Comparison of ENCODE assay signal across 11 cellular contexts in the genomic region with DNA sequence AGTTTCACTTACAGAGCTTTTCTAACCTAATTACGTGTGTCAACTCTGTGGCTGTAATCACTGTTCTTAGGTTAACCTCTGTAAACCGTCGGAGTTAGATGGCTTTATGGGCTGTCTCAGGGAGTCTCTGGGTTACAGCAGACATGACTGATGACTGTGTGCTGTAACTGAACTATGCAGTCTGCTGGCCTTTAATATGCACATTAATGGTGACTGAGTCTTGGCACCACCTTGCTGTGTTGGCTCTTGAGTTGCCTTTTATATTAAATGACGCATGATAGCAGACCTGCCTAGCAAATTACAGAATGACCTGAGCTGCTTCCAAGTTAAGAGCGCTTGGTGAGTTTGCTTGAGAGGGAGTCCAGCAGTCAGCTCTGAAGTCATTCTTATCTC.
A peak's percentile ranks its signal among the peaks of the same experiment; 100 is the strongest.
DNase-seq lines count a peak whose midpoint lies in the region; ATAC-seq, FAIRE-seq and TF ChIP-seq lines count a peak whose summit lies in the region.
"Had no signal": no experiment of that assay in that cellular context is flagged by ENCODE, and none has a peak within 500 bp of the region (broad histone marks: within the 10 kb centered on the region; RNA-seq: fewer than 3 reads in every experiment).

No MANE protein-coding gene starts in this region.

- H3K27me3 ChIP-seq in astrocyte (ENCODE audit: insufficient read depth, low read length) (no peaks in the 10 kb centered on the region), mesenchymal stem cell (ENCODE audit: control insufficient read depth in 1 of 2, insufficient read depth in 1 of 2, low read length in 2 of 2) (no peaks in the 10 kb centered on the region)
- peaks cover 9% of the 10 kb centered on the region for H3K27me3 ChIP-seq in CD4-positive, alpha-beta memory T cell (ENCODE audit: insufficient read depth, low read length)
- H3K27me3 ChIP-seq: BLaER1 had no signal

- H3K9me3 ChIP-seq in astrocyte (ENCODE audit: insufficient read depth, low read depth, low read length) (no peaks in the 10 kb centered on the region), mesenchymal stem cell (ENCODE audit: control insufficient read depth, low read length) (no peaks in the 10 kb centered on the region)
- H3K9me3 ChIP-seq in CD4-positive, alpha-beta memory T cell (ENCODE audit: control insufficient read depth in 1 of 2, low read length in 2 of 2) = no peaks in the 10 kb centered on the region
- H3K9me3 ChIP-seq: BLaER1 had no signal

- DNase-seq in DMS153 (lab: John Stamatoyannopoulos, UW) = peak; percentile 31
- peak; percentile 16 for DNase-seq in NCI-H1694 treated with DMSO at 0.1 percent for 48 hours (lab: John Stamatoyannopoulos, UW)
- DNase-seq in astrocyte (ENCODE audit: low read depth) = peak; percentile 99
- DNase-seq in mesenchymal stem cell = peak; percentile 62
- no peak for DNase-seq in SIG-M5 treated with dmso at 0.1 percent for 504 hours (lab: John Stamatoyannopoulos, UW; ENCODE audit: unreplicated experiment)
- DNase-seq in CD4-positive, alpha-beta memory T cell = no peak
- DNase-seq: activated naive CD4-positive, alpha-beta T cell treated with anti-CD3 and anti-CD28 coated beads, Interleukin-2, amount 50 U/mL, for 16 hours; effector memory CD8-positive, alpha-beta T cell had no signal

- H4K8ac ChIP-seq in mesenchymal stem cell (ENCODE audit: low read length) = no peak overlapping the region

- no peak overlapping the region for H2BK15ac ChIP-seq in mesenchymal stem cell (ENCODE audit: low read depth, poor library complexity, severe bottlenecking)

- TF ChIP-seq CTCF in astrocyte (IDR thresholded peaks at IDR 0.05; ENCODE audit: insufficient read depth, low read depth, low read length) = no peak

- no peak overlapping the region for H3K4me3 Mint-ChIP-seq in astrocyte (ENCODE audit: unreplicated experiment)
- H3K4me3 Mint-ChIP-seq in CD4-positive, alpha-beta memory T cell = no peak overlapping the region
- H3K4me3 Mint-ChIP-seq: effector memory CD8-positive, alpha-beta T cell had no signal

- H3K36me3 Mint-ChIP-seq in astrocyte (ENCODE audit: low read depth, unreplicated experiment) = no peaks in the 10 kb centered on the region
- no peaks in the 10 kb centered on the region for H3K36me3 Mint-ChIP-seq in CD4-positive, alpha-beta memory T cell

- no peak overlapping the region for H3K14ac ChIP-seq in mesenchymal stem cell (ENCODE audit: low read length in 2 of 2)

- POLR2A ChIA-PET in CD4-positive, alpha-beta memory T cell (lab: Charles Lee; ENCODE audit: partially characterized antibody) = no interaction called here

- peaks cover 9% of the 10 kb centered on the region for H3K9me3 Mint-ChIP-seq in astrocyte (ENCODE audit: unreplicated experiment)
- no peaks in the 10 kb centered on the region for H3K9me3 Mint-ChIP-seq in CD4-positive, alpha-beta memory T cell
- H3K9me3 Mint-ChIP-seq: effector memory CD8-positive, alpha-beta T cell had no signal

- no peak overlapping the region for H2BK120ac ChIP-seq in mesenchymal stem cell (ENCODE audit: low read depth, low read length)

- H3K4me3 ChIP-seq in astrocyte (ENCODE audit: insufficient read depth, low read depth, low read length) = no peak overlapping the region
- no peak overlapping the region for H3K4me3 ChIP-seq in mesenchymal stem cell (ENCODE audit: insufficient read depth in 1 of 2, low read depth in 1 of 2, low read length in 2 of 2)
- no peak overlapping the region for H3K4me3 ChIP-seq in CD4-positive, alpha-beta memory T cell (ENCODE audit: low read length in 2 of 2)
- H3K4me3 ChIP-seq: BLaER1 had no signal

- H2BK12ac ChIP-seq in mesenchymal stem cell (ENCODE audit: low read length in 2 of 2) = no peak overlapping the region

- 44% methylated on average over 5 of the region's 5 CpGs for WGBS in mesenchymal stem cell

- no peaks in the 10 kb centered on the region for H4K20me1 ChIP-seq in astrocyte (ENCODE audit: insufficient read depth, low read length)
- H4K20me1 ChIP-seq: BLaER1 had no signal

- H3K18ac ChIP-seq in mesenchymal stem cell (ENCODE audit: low read depth in 1 of 2, low read length in 2 of 2) = no peak overlapping the region

- no peak overlapping the region for H2AK5ac ChIP-seq in mesenchymal stem cell (ENCODE audit: low read length, severe bottlenecking)

- no peaks in the 10 kb centered on the region for H3K79me1 ChIP-seq in mesenchymal stem cell (replicated peaks; ENCODE audit: low read length, poor library complexity, severe bottlenecking)

- FAIRE-seq in astrocyte (lab: Jason Lieb, UNC) = peak; percentile 34

- H2BK5ac ChIP-seq in mesenchymal stem cell (ENCODE audit: low read depth, low read length, poor library complexity, severe bottlenecking) = no peak overlapping the region

- H3K4me1 Mint-ChIP-seq in astrocyte (ENCODE audit: low read depth, unreplicated experiment) = peaks cover 53% of the 10 kb centered on the region
- no peaks in the 10 kb centered on the region for H3K4me1 Mint-ChIP-seq in CD4-positive, alpha-beta memory T cell

- H3K27ac ChIP-seq in astrocyte (ENCODE audit: low read depth, low read length) (peak overlapping the region; percentile 3), mesenchymal stem cell (ENCODE audit: low read length, poor library complexity, severe bottlenecking) (no peak overlapping the region)
- H3K27ac ChIP-seq in CD4-positive, alpha-beta memory T cell (ENCODE audit: low read depth, low read length) = no peak overlapping the region
- H3K27ac ChIP-seq: BLaER1 had no signal

- H3K79me2 ChIP-seq in astrocyte (ENCODE audit: insufficient read depth, low read length) = no peaks in the 10 kb centered on the region

- H4K91ac ChIP-seq in mesenchymal stem cell (ENCODE audit: low read length) = no peak overlapping the region

- peak overlapping the region; percentile 8 for H3K4me2 ChIP-seq in astrocyte (ENCODE audit: low read length)
- H3K4me2 ChIP-seq in mesenchymal stem cell (ENCODE audit: low read length, poor library complexity, severe bottlenecking) = no peak overlapping the region
- H3K4me2 ChIP-seq: BLaER1 had no signal

- intact Hi-C loops in CD4-positive, alpha-beta memory T cell (cut with micrococcal nuclease) = no loop called here

- H2AFZ ChIP-seq in astrocyte (ENCODE audit: low read depth, low read length) (no peak overlapping the region), mesenchymal stem cell (ENCODE audit: low read depth, low read length) (no peak overlapping the region)

- H3K9ac ChIP-seq in astrocyte (ENCODE audit: low read length) = peak overlapping the region; percentile 8
- H3K9ac ChIP-seq in mesenchymal stem cell (ENCODE audit: low read length) = no peak overlapping the region
- H3K9ac ChIP-seq: BLaER1 had no signal

- H3K27ac Mint-ChIP-seq in astrocyte (ENCODE audit: unreplicated experiment) = peak overlapping the region; percentile 5
- no peak overlapping the region for H3K27ac Mint-ChIP-seq in CD4-positive, alpha-beta memory T cell
- H3K27ac Mint-ChIP-seq: effector memory CD8-positive, alpha-beta T cell had no signal

- CTCF ChIA-PET in CD4-positive, alpha-beta memory T cell (lab: Charles Lee; ENCODE audit: partially characterized antibody) = no interaction called here

- ATAC-seq in GM21576 (IDR thresholded peaks at IDR 0.05; ENCODE audit: unreplicated experiment) (no peak), HG03469 (IDR thresholded peaks at IDR 0.05; ENCODE audit: unreplicated experiment) (no peak)
- ATAC-seq: effector memory CD8-positive, alpha-beta T cell had no signal

- H3K36me3 ChIP-seq in astrocyte (ENCODE audit: insufficient read depth, low read length) (no peaks in the 10 kb centered on the region), mesenchymal stem cell (ENCODE audit: control insufficient read depth in 1 of 2, insufficient read depth in 2 of 2, low read depth in 1 of 2, low read length in 2 of 2) (no peaks in the 10 kb centered on the region)
- no peaks in the 10 kb centered on the region for H3K36me3 ChIP-seq in CD4-positive, alpha-beta memory T cell (ENCODE audit: insufficient read depth, low read length)
- H3K36me3 ChIP-seq: BLaER1 had no signal

- H3K4me1 ChIP-seq in astrocyte (ENCODE audit: insufficient read depth, low read length) = peaks cover 49% of the 10 kb centered on the region
- H3K4me1 ChIP-seq in mesenchymal stem cell (ENCODE audit: control insufficient read depth, insufficient read depth, low read depth, low read length) = peaks cover 12% of the 10 kb centered on the region
- no peaks in the 10 kb centered on the region for H3K4me1 ChIP-seq in CD4-positive, alpha-beta memory T cell (ENCODE audit: insufficient read depth, low read length)

- no peak overlapping the region for H3K23ac ChIP-seq in mesenchymal stem cell (ENCODE audit: low read length in 2 of 2)

- H3K4ac ChIP-seq in mesenchymal stem cell (ENCODE audit: low read depth in 1 of 2, low read length in 2 of 2) = no peak overlapping the region

- H3K27me3 Mint-ChIP-seq in astrocyte (ENCODE audit: low read depth, unreplicated experiment) = no peaks in the 10 kb centered on the region
- peaks cover 29 to 39% of the 10 kb centered on the region in 2 donors for H3K27me3 Mint-ChIP-seq in CD4-positive, alpha-beta memory T cell

Comparison
In these comparisons a context has a peak if more than half of its experiments do, and no peak if none do; other contexts are left out.
1. DNase-seq: peak in DMS153 (single experiment), NCI-H1694 treated with DMSO at 0.1 percent for 48 hours (single experiment), astrocyte (single experiment) and mesenchymal stem cell (single experiment); none in SIG-M5 treated with dmso at 0.1 percent for 504 hours (single experiment) and CD4-positive, alpha-beta memory T cell (0 of 5).